ENCODE assay signal across 16 cellular contexts in genomic region chr2:68435605-68436004, GRCh38. TPM values are rescaled to one million over a fixed set of nuclear protein-coding genes. Genes with fewer than 3 reads are reported as not detected.
DNase-seq lines count a peak whose midpoint lies in the region; ATAC-seq, FAIRE-seq and TF ChIP-seq lines count a peak whose summit lies in the region.
"Had no signal": no experiment of that assay in that cellular context is flagged by ENCODE, and none has a peak within 500 bp of the region (broad histone marks: within the 10 kb centered on the region; RNA-seq: fewer than 3 reads in every experiment).

No MANE protein-coding gene starts in this region.

- no peak for TF ChIP-seq EP300 in gastroesophageal sphincter (IDR thresholded peaks at IDR 0.05)
- TF ChIP-seq EP300 in sigmoid colon (IDR thresholded peaks at IDR 0.05): no peak

- CTCF ChIA-PET in activated CD4-positive, alpha-beta memory T cell treated with anti-CD3 and anti-CD28 coated beads, Interleukin-2, amount 10 ng/mL, durations not matched to agents 7 days and 5 days (lab: Charles Lee): interaction anchor here (1.2 kb wide), 1 partner anchor 74 kb away, joined by 4 read pairs; no protein-coding TSS in a partner anchor

- no peak overlapping the region for H3K9ac ChIP-seq in astrocyte (ENCODE audit: low read length)

- H3K27me3 Mint-ChIP-seq in astrocyte (ENCODE audit: low read depth, unreplicated experiment): peaks cover 3% of the 10 kb centered on the region
- peaks cover 5% of the 10 kb centered on the region for H3K27me3 Mint-ChIP-seq in activated CD4-positive, alpha-beta memory T cell treated with anti-CD3 and anti-CD28 coated beads, Interleukin-2, amount 10 ng/mL, durations not matched to agents 7 days and 5 days
- H3K27me3 Mint-ChIP-seq: activated CD8-positive, alpha-beta T cell treated with anti-CD3 and anti-CD28 coated beads for 36 hours had no signal

- peak; percentile 44 for ATAC-seq in gastroesophageal sphincter
- ATAC-seq in HG03460 (IDR thresholded peaks at IDR 0.05; ENCODE audit: unreplicated experiment): no peak
- no peak for ATAC-seq in GM19467 (IDR thresholded peaks at IDR 0.05; ENCODE audit: unreplicated experiment)
- ATAC-seq: activated CD8-positive, alpha-beta T cell treated with anti-CD3 and anti-CD28 coated beads for 36 hours had no signal

- no peak for FAIRE-seq in astrocyte (lab: Jason Lieb, UNC)
- FAIRE-seq: colon, D721Med, small intestine had no signal

- H3K9me3 Mint-ChIP-seq in astrocyte (ENCODE audit: unreplicated experiment): no peaks in the 10 kb centered on the region
- H3K9me3 Mint-ChIP-seq in activated CD4-positive, alpha-beta memory T cell treated with anti-CD3 and anti-CD28 coated beads, Interleukin-2, amount 10 ng/mL, durations not matched to agents 7 days and 5 days: no peaks in the 10 kb centered on the region
- H3K9me3 Mint-ChIP-seq: activated CD8-positive, alpha-beta T cell treated with anti-CD3 and anti-CD28 coated beads for 36 hours; immature natural killer cell had no signal

- no peaks in the 10 kb centered on the region for H3K27me3 ChIP-seq in astrocyte (ENCODE audit: insufficient read depth, low read length)
- no peaks in the 10 kb centered on the region for H3K27me3 ChIP-seq in gastroesophageal sphincter
- no peaks in the 10 kb centered on the region for H3K27me3 ChIP-seq in sigmoid colon
- H3K27me3 ChIP-seq: thyroid gland had no signal

- peaks cover 2% of the 10 kb centered on the region for H3K36me3 Mint-ChIP-seq in astrocyte (ENCODE audit: low read depth, unreplicated experiment)
- H3K36me3 Mint-ChIP-seq in activated CD4-positive, alpha-beta memory T cell treated with anti-CD3 and anti-CD28 coated beads, Interleukin-2, amount 10 ng/mL, durations not matched to agents 7 days and 5 days (ENCODE audit: low read depth): no peaks in the 10 kb centered on the region
- H3K36me3 Mint-ChIP-seq: immature natural killer cell had no signal

- no peak for TF ChIP-seq POLR2A in gastroesophageal sphincter (IDR thresholded peaks at IDR 0.05)
- TF ChIP-seq POLR2A in sigmoid colon (IDR thresholded peaks at IDR 0.05): no peak

- H3K27ac Mint-ChIP-seq in astrocyte (ENCODE audit: unreplicated experiment): peak overlapping the region; percentile 14
- H3K27ac Mint-ChIP-seq in activated CD4-positive, alpha-beta memory T cell treated with anti-CD3 and anti-CD28 coated beads, Interleukin-2, amount 10 ng/mL, durations not matched to agents 7 days and 5 days: no peak overlapping the region
- H3K27ac Mint-ChIP-seq: activated CD8-positive, alpha-beta T cell treated with anti-CD3 and anti-CD28 coated beads for 36 hours had no signal

- DNase-seq in AG10803 (ENCODE audit: low read depth) (peak; percentile 47), astrocyte (ENCODE audit: low read depth) (peak; percentile 46), sigmoid colon (no peak), activated T-cell treated with anti-CD3 and anti-CD28 coated beads for 4 hours (no peak)
- DNase-seq in activated CD4-positive, alpha-beta memory T cell treated with anti-CD3 and anti-CD28 coated beads, Interleukin-2, amount 10 ng/mL, durations not matched to agents 7 days and 5 days: no peak
- DNase-seq: activated CD8-positive, alpha-beta T cell treated with anti-CD3 and anti-CD28 coated beads for 36 hours; immature natural killer cell; KG1; NCI-H1694; thyroid gland had no signal

- POLR2A ChIA-PET in activated CD4-positive, alpha-beta memory T cell treated with anti-CD3 and anti-CD28 coated beads, Interleukin-2, amount 10 ng/mL, durations not matched to agents 7 days and 5 days (lab: Charles Lee): no interaction called here

- no peak overlapping the region for H3K4me2 ChIP-seq in astrocyte (ENCODE audit: low read length)

- H3K4me1 Mint-ChIP-seq in astrocyte (ENCODE audit: low read depth, unreplicated experiment): peaks cover 9% of the 10 kb centered on the region
- peaks cover 6% of the 10 kb centered on the region for H3K4me1 Mint-ChIP-seq in activated CD4-positive, alpha-beta memory T cell treated with anti-CD3 and anti-CD28 coated beads, Interleukin-2, amount 10 ng/mL, durations not matched to agents 7 days and 5 days

- no peaks in the 10 kb centered on the region for H3K9me3 ChIP-seq in astrocyte (ENCODE audit: insufficient read depth, low read depth, low read length)
- no peaks in the 10 kb centered on the region for H3K9me3 ChIP-seq in gastroesophageal sphincter
- H3K9me3 ChIP-seq in sigmoid colon: no peaks in the 10 kb centered on the region
- H3K9me3 ChIP-seq: thyroid gland had no signal

- H3K27ac ChIP-seq in astrocyte (ENCODE audit: low read depth, low read length) (peak overlapping the region; percentile 29), gastroesophageal sphincter (peak overlapping the region in 3 of 4 donors; percentile 59 to 70 (median 62)), sigmoid colon (peak overlapping the region; percentile 31 to 65 (median 46))
- H3K27ac ChIP-seq: thyroid gland had no signal

- no peaks in the 10 kb centered on the region for H3K36me3 ChIP-seq in astrocyte (ENCODE audit: insufficient read depth, low read length)
- no peaks in the 10 kb centered on the region for H3K36me3 ChIP-seq in gastroesophageal sphincter
- no peaks in the 10 kb centered on the region for H3K36me3 ChIP-seq in sigmoid colon
- H3K36me3 ChIP-seq: thyroid gland had no signal

- intact Hi-C loops in sigmoid colon (cut with DNase I): no loop called here

- TF ChIP-seq CTCF in AG10803 (conservative IDR thresholded peaks at IDR 0.05; ENCODE audit: low read length): no peak
- TF ChIP-seq CTCF in astrocyte (IDR thresholded peaks at IDR 0.05; ENCODE audit: insufficient read depth, low read depth, low read length): no peak
- TF ChIP-seq CTCF in gastroesophageal sphincter (IDR thresholded peaks at IDR 0.05): no peak
- no peak for TF ChIP-seq CTCF in sigmoid colon (IDR thresholded peaks at IDR 0.05)

- H4K20me1 ChIP-seq in astrocyte (ENCODE audit: insufficient read depth, low read length): no peaks in the 10 kb centered on the region

- no peaks in the 10 kb centered on the region for H3K79me2 ChIP-seq in astrocyte (ENCODE audit: insufficient read depth, low read length)

- H2AFZ ChIP-seq in astrocyte (ENCODE audit: low read depth, low read length): no peak overlapping the region

- no peaks in the 10 kb centered on the region for H3K4me1 ChIP-seq in astrocyte (ENCODE audit: insufficient read depth, low read length)
- H3K4me1 ChIP-seq in gastroesophageal sphincter: peaks cover 0 to 37% (median 6%) of the 10 kb centered on the region in 3 donors
- H3K4me1 ChIP-seq in sigmoid colon: peaks cover 0 to 30% (median 17%) of the 10 kb centered on the region in 4 donors
- H3K4me1 ChIP-seq: thyroid gland had no signal

- H3K4me3 ChIP-seq in AG10803 (ENCODE audit: low read length): no peak overlapping the region
- no peak overlapping the region for H3K4me3 ChIP-seq in astrocyte (ENCODE audit: insufficient read depth, low read depth, low read length)
- no peak overlapping the region for H3K4me3 ChIP-seq in gastroesophageal sphincter
- no peak overlapping the region for H3K4me3 ChIP-seq in sigmoid colon
- H3K4me3 ChIP-seq: thyroid gland had no signal

- no peak overlapping the region for H3K4me3 Mint-ChIP-seq in astrocyte (ENCODE audit: unreplicated experiment)
- no peak overlapping the region for H3K4me3 Mint-ChIP-seq in activated CD4-positive, alpha-beta memory T cell treated with anti-CD3 and anti-CD28 coated beads, Interleukin-2, amount 10 ng/mL, durations not matched to agents 7 days and 5 days
- H3K4me3 Mint-ChIP-seq: activated CD8-positive, alpha-beta T cell treated with anti-CD3 and anti-CD28 coated beads for 36 hours; immature natural killer cell had no signal

RNA-seq across cellular contexts. Expression of gene FBXO48, which starts 31.5 kb away (rescaled TPM):
- 0.54 and 0.55 TPM in 2 replicates for total RNA-seq in astrocyte
- total RNA-seq in gastroesophageal sphincter: 1 to 10 TPM in 1 of 4 donors, under 1 TPM in 3; 0.35 to 1.2 (median 0.62) TPM
- total RNA-seq in sigmoid colon: 1 to 10 TPM in 1 of 4 donors, under 1 TPM in 3; 0.55 to 1.1 (median 0.83) TPM
- polyA plus RNA-seq in sigmoid colon: 1 to 10 TPM in 1 of 3 donors, under 1 TPM in 2; 0.60 to 1.2 (median 0.70) TPM
- 1 to 10 TPM; 5.0 to 5.4 TPM for total RNA-seq in activated CD4-positive, alpha-beta memory T cell treated with anti-CD3 and anti-CD28 coated beads, Interleukin-2, amount 10 ng/mL, durations not matched to agents 7 days and 5 days

RNA-seq across cellular contexts. Expression of gene APLF, which starts 31.8 kb away (rescaled TPM):
- 2.5 and 2.9 TPM in 2 replicates for total RNA-seq in astrocyte
- 10 to 100 TPM in 2 of 4 donors, 1 to 10 TPM in 2; 5.5 to 12.0 (median 10.4) TPM for total RNA-seq in gastroesophageal sphincter
- total RNA-seq in sigmoid colon: 10 to 100 TPM; 11.0 to 21.7 (median 14.5) TPM
- under 1 TPM; 0.23 to 0.69 (median 0.60) TPM for polyA plus RNA-seq in sigmoid colon
- 1 to 10 TPM; 2.8 to 3.6 TPM for total RNA-seq in activated CD4-positive, alpha-beta memory T cell treated with anti-CD3 and anti-CD28 coated beads, Interleukin-2, amount 10 ng/mL, durations not matched to agents 7 days and 5 days

Comparison
In these comparisons a context has a peak if more than half of its experiments do, and no peak if none do; other contexts are left out.
1. DNase-seq: peak in AG10803 (single experiment) and astrocyte (single experiment); none in sigmoid colon (single experiment), activated CD4-positive, alpha-beta memory T cell treated with anti-CD3 and anti-CD28 coated beads, Interleukin-2, amount 10 ng/mL, durations not matched to agents 7 days and 5 days (single experiment) and activated T-cell treated with anti-CD3 and anti-CD28 coated beads for 4 hours (single experiment).
2. Peak in every context shown above with its lines, with median percentiles within 50 percentile points of each other: H3K27ac ChIP-seq.